In genomic region chr10:73771722-73772279, GRCh38 we compare ENCODE assay signal across 8 cellular contexts. TPM values are rescaled to one million over a fixed set of nuclear protein-coding genes. Genes with fewer than 3 reads are reported as not detected.
DNase-seq lines count a peak whose midpoint lies in the region; TF ChIP-seq lines count a peak whose summit lies in the region.

No MANE protein-coding gene starts in this region.

- H3K27me3 Mint-ChIP-seq in nephron progenitor cell (ENCODE audit: low read depth, poor library complexity): no peaks in the 10 kb centered on the region

- H3K36me3 Mint-ChIP-seq in nephron progenitor cell (ENCODE audit: low read depth): peaks cover 58% of the 10 kb centered on the region

- H3K4me2 ChIP-seq in fibroblast of lung (ENCODE audit: extremely low read depth, insufficient read depth, low read length): peak overlapping the region; percentile 100

- H3K4me1 Mint-ChIP-seq in nephron progenitor cell: peaks cover 46% of the 10 kb centered on the region

- H4K20me1 ChIP-seq in fibroblast of lung (ENCODE audit: control insufficient read depth, extremely low read depth, insufficient read depth, low read length): no peaks in the 10 kb centered on the region

- H3K4me1 ChIP-seq in fibroblast of lung (ENCODE audit: control insufficient read depth, extremely low read depth, insufficient read depth, low read length): peaks cover 15% of the 10 kb centered on the region

- no peaks in the 10 kb centered on the region for H3K9me3 ChIP-seq in fibroblast of lung (ENCODE audit: control insufficient read depth, insufficient read depth, low read depth, low read length)

- peak overlapping the region; percentile 18 for H2AFZ ChIP-seq in fibroblast of lung (ENCODE audit: low read length)

- peak overlapping the region; percentile 96 for H3K27ac Mint-ChIP-seq in nephron progenitor cell

- no peaks in the 10 kb centered on the region for H3K27me3 ChIP-seq in fibroblast of lung (ENCODE audit: control insufficient read depth, insufficient read depth, low read length)

- TF ChIP-seq CTCF in fibroblast of lung (conservative IDR thresholded peaks at IDR 0.05 in 1 of 2, IDR thresholded peaks at IDR 0.05 in 1 of 2; ENCODE audit: low read depth in 1 of 2, low read length in 2 of 2) (no peak), nephron progenitor cell (IDR thresholded peaks at IDR 0.05) (no peak)

- peaks cover 27% of the 10 kb centered on the region for H3K36me3 ChIP-seq in fibroblast of lung (ENCODE audit: control insufficient read depth, insufficient read depth, low read length)

- in situ Hi-C loops in KBM-7 (cut with MboI; ENCODE audit: low pct_unique_long_range_greater_than_20kb, low sequenced_read_pairs): no loop called here

- DNase-seq in H4 (ENCODE audit: low spot score) (peak; percentile 61), NCI-H128 (lab: John Stamatoyannopoulos, UW; ENCODE audit: unreplicated experiment) (peak; percentile 21), fibroblast of lung (ENCODE audit: low read depth in 2 of 2) (peak in 1 of 2 donors; percentile 80), nephron progenitor cell (peak; percentile 91), KBM-7 (no peak)
- DNase-seq in activated CD8-positive, alpha-beta memory T cell treated with anti-CD3 and anti-CD28 coated beads, Interleukin-2, amount 50 U/mL, for 48 hours: peak; percentile 68

- H3K79me2 ChIP-seq in fibroblast of lung (ENCODE audit: control insufficient read depth, insufficient read depth, low read length): peaks cover 35% of the 10 kb centered on the region

- peak overlapping the region; percentile 95 for H3K9ac ChIP-seq in fibroblast of lung (ENCODE audit: insufficient read depth, low read length)

- H3K4me3 ChIP-seq in GM08714 (ENCODE audit: low read length) (peak overlapping the region; percentile 89), fibroblast of lung (replicated peaks in 1 of 4; ENCODE audit: control extremely low read depth in 1 of 4, insufficient read depth in 1 of 4, low read depth in 3 of 4, low read length in 4 of 4) (peak overlapping the region; percentile 82 to 91 (median 89))

- H3K27ac ChIP-seq in fibroblast of lung (ENCODE audit: insufficient read depth, low read length) (peak overlapping the region; percentile 96), temporal lobe (ENCODE audit: low read depth, low read length) (peak overlapping the region; percentile 92)

- peak overlapping the region; percentile 93 for H3K4me3 Mint-ChIP-seq in nephron progenitor cell

- H3K9me3 Mint-ChIP-seq in nephron progenitor cell: no peaks in the 10 kb centered on the region

RNA-seq across cellular contexts. Expression of gene CHCHD1, which starts 10.0 kb away (rescaled TPM):
- total RNA-seq in H4 (2014; rRNA removed; shearing (Covaris generic)): 82.5 and 100 TPM in 2 replicates
- total RNA-seq in fibroblast of lung (16.2 and 21.3 TPM in 2 replicates), temporal lobe (14.3 TPM)
- polyA plus RNA-seq in fibroblast of lung: 31.0 and 35.8 TPM in 2 replicates
- 58.3 and 68.8 TPM in 2 replicates for polyA plus RNA-seq in fibroblast of lung (2012)
- polyA minus RNA-seq in fibroblast of lung (ENCODE audit: low replicate concordance): 1.6 and 6.2 TPM in 2 replicates

RNA-seq across cellular contexts. Expression of gene ZSWIM8, which starts 13.6 kb away (rescaled TPM):
- 11.2 and 19.6 TPM in 2 replicates for total RNA-seq in H4 (2014; rRNA removed; shearing (Covaris generic))
- 47.0 and 60.9 TPM in 2 replicates for total RNA-seq in fibroblast of lung
- 37.9 and 53.3 TPM in 2 replicates for polyA plus RNA-seq in fibroblast of lung
- polyA plus RNA-seq in fibroblast of lung (2012): 52.0 and 60.9 TPM in 2 replicates
- 166 and 290 TPM in 2 replicates for polyA minus RNA-seq in fibroblast of lung (ENCODE audit: low replicate concordance)
- total RNA-seq in temporal lobe: 24.8 TPM

RNA-seq across cellular contexts. Expression of gene SEC24C, which starts 27.6 kb away (rescaled TPM):
- total RNA-seq in H4 (2014; rRNA removed; shearing (Covaris generic)): 49.6 and 56.8 TPM in 2 replicates
- total RNA-seq in fibroblast of lung (42.9 and 58.0 TPM in 2 replicates), temporal lobe (37.1 TPM)
- 60.4 and 63.4 TPM in 2 replicates for polyA plus RNA-seq in fibroblast of lung
- 56.0 and 63.2 TPM in 2 replicates for polyA plus RNA-seq in fibroblast of lung (2012)
- 269 and 448 TPM in 2 replicates for polyA minus RNA-seq in fibroblast of lung (ENCODE audit: low replicate concordance)

RNA-seq across cellular contexts. Expression of gene NDST2, which starts 39.6 kb away (rescaled TPM):
- total RNA-seq in H4 (2014; rRNA removed; shearing (Covaris generic)): 8.5 and 14.8 TPM in 2 replicates
- total RNA-seq in fibroblast of lung: 10.5 and 12.6 TPM in 2 replicates
- polyA plus RNA-seq in fibroblast of lung: 15.2 and 17.9 TPM in 2 replicates
- 15.3 and 17.8 TPM in 2 replicates for polyA plus RNA-seq in fibroblast of lung (2012)
- 16.0 and 38.4 TPM in 2 replicates for polyA minus RNA-seq in fibroblast of lung (ENCODE audit: low replicate concordance)
- 14.5 TPM for total RNA-seq in temporal lobe
